In the genomic region with DNA sequence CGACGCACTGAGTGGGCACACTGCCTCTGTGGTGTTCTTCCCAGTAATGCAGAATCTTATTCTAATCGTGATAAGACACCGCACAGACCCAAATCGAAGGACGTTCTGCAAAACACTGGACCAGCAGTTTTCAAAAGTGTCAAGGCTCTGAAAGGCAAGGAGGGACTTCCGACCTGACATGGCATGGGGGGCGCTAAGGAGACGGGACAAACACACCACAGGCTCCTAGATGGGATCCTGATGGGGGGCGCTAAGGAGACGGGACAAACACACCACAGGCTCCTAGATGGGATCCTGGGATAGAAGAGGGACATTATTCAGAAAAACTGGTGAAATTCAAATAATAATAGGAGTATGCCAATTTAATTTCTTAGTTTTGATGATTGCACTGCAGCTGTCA, we compare ENCODE assay signal across 19 cellular contexts.
"Had no signal": no experiment of that assay in that cellular context is flagged by ENCODE, and none has a peak within 500 bp of the region (broad histone marks: within the 10 kb centered on the region; RNA-seq: fewer than 3 reads in every experiment).

No MANE protein-coding gene starts in this region.

- H3K4me2 ChIP-seq: smooth muscle cell had no signal

- H3K27ac Mint-ChIP-seq: dendritic cell treated with granulocyte-macrophage colony-stimulating factor and Interleukin-4, amounts not matched to agents 40 ng/mL and 50 ng/mL, for 4 days; effector memory CD8-positive, alpha-beta T cell; nephron; progenitor cell of endocrine pancreas had no signal

- H3K27me3 ChIP-seq: foreskin keratinocyte, pancreas had no signal

- H3K4me1 ChIP-seq: foreskin keratinocyte, pancreas had no signal

- FAIRE-seq: endothelial cell of umbilical vein, pancreas had no signal

- H3K9me3 ChIP-seq: pancreas had no signal

- H3K27ac ChIP-seq: foreskin keratinocyte, pancreas had no signal

- DNase-seq: effector memory CD8-positive, alpha-beta T cell; erythroblast; foreskin keratinocyte; left colon; left ventricle myocardium superior; mesenchymal stem cell; naive B cell; occipital lobe; pancreas; right cardiac atrium; stimulated activated CD4-positive, alpha-beta T cell treated with anti-CD3 and anti-CD28 coated beads, Interleukin-2, amount 100 ng/mL, for 48 hours; stimulated activated naive CD4-positive, alpha-beta T cell treated with Interleukin-2 at 50 U/mL for 16 hours; trophoblast cell had no signal

- H3K27me3 Mint-ChIP-seq: dendritic cell treated with granulocyte-macrophage colony-stimulating factor and Interleukin-4, amounts not matched to agents 40 ng/mL and 50 ng/mL, for 4 days; effector memory CD8-positive, alpha-beta T cell; naive B cell had no signal

- H3K4me3 ChIP-seq: lung, pancreas, smooth muscle cell had no signal

- ATAC-seq: effector memory CD8-positive, alpha-beta T cell; foreskin keratinocyte; left ventricle myocardium superior; pancreas; right cardiac atrium had no signal

- H3K36me3 ChIP-seq: pancreas had no signal

- H3K4me1 Mint-ChIP-seq: naive B cell, nephron had no signal

- H3K4me3 Mint-ChIP-seq: dendritic cell treated with granulocyte-macrophage colony-stimulating factor and Interleukin-4, amounts not matched to agents 40 ng/mL and 50 ng/mL, for 4 days; effector memory CD8-positive, alpha-beta T cell; naive B cell; nephron had no signal
